ENCODE assay signal across 16 cellular contexts in the genomic region with DNA sequence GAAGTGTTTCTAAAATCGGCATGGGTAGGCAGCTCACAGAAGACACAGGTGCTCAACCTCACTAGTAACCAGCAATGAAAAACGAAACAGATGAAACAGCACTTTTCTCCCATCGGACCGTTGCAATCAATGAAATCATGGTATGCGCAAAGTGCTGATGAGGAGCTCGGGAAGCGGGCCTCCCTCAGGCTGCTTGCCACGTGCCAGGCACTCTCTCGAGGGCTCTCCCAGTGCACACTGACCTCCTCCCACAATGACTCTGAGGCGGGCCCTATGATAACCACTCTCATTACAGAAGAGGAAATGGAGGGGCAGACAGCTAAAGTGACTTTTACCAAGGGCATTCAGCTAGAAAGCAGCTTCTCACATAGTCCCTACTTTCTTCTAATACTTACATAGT.
"Had no signal": no experiment of that assay in that cellular context is flagged by ENCODE, and none has a peak within 500 bp of the region (broad histone marks: within the 10 kb centered on the region; RNA-seq: fewer than 3 reads in every experiment).

No MANE protein-coding gene starts in this region.

- H3K4me1 ChIP-seq: left lung, transverse colon had no signal

- H3K4me3 Mint-ChIP-seq: activated CD4-positive, alpha-beta memory T cell treated with anti-CD3 and anti-CD28 coated beads for 36 hours; activated CD8-positive, alpha-beta memory T cell treated with anti-CD3 and anti-CD28 coated beads, Interleukin-2, amount 10 ng/mL, durations not matched to agents 7 days and 5 days had no signal

- DNase-seq: activated CD4-positive, alpha-beta memory T cell treated with anti-CD3 and anti-CD28 coated beads for 36 hours; activated CD4-positive, alpha-beta T cell treated with anti-CD3 and anti-CD28 coated beads for 1 hour; activated CD8-positive, alpha-beta memory T cell treated with anti-CD3 and anti-CD28 coated beads, Interleukin-2, amount 10 ng/mL, durations not matched to agents 7 days and 5 days; activated effector memory CD4-positive, alpha-beta T cell treated with Interleukin-2 at 50 U/mL for 16 hours; activated naive CD4-positive, alpha-beta T cell treated with anti-CD3 and anti-CD28 coated beads, Interleukin-2, amount 50 U/mL, for 16 hours; activated T-cell treated with anti-CD3 and anti-CD28 coated beads, Interleukin-2, amount 50 U/mL, for 1 hour; dorsolateral prefrontal cortex; hippocampal formation; naive B cell; small intestine; stimulated activated CD4-positive, alpha-beta T cell treated with anti-CD3 and anti-CD28 coated beads, Interleukin-4, amount 100 ng/mL, for 4 hours; stimulated activated CD8-positive, alpha-beta memory T cell treated with anti-CD3 and anti-CD28 coated beads, Interleukin-4, amount 100 ng/mL, for 48 hours; stimulated activated naive CD8-positive, alpha-beta T cell treated with anti-CD3 and anti-CD28 coated beads, Interleukin-15, Interleukin-2, amounts not matched to agents 100 U/mL and 50 U/mL, for 24 hours; transverse colon had no signal

- H3K9me3 Mint-ChIP-seq: activated CD4-positive, alpha-beta memory T cell treated with anti-CD3 and anti-CD28 coated beads for 36 hours; naive B cell had no signal

- ATAC-seq: activated CD8-positive, alpha-beta memory T cell treated with anti-CD3 and anti-CD28 coated beads, Interleukin-2, amount 10 ng/mL, durations not matched to agents 7 days and 5 days; left lung; stimulated activated naive CD8-positive, alpha-beta T cell treated with anti-CD3 and anti-CD28 coated beads, Interleukin-15, Interleukin-2, amounts not matched to agents 100 U/mL and 50 U/mL, for 24 hours had no signal

- H3K27ac ChIP-seq: dorsolateral prefrontal cortex, left lung, transverse colon had no signal

- H3K27me3 ChIP-seq: adrenal gland, dorsolateral prefrontal cortex, left lung, transverse colon had no signal

- H3K27ac Mint-ChIP-seq: activated CD4-positive, alpha-beta memory T cell treated with anti-CD3 and anti-CD28 coated beads for 36 hours; activated CD8-positive, alpha-beta memory T cell treated with anti-CD3 and anti-CD28 coated beads, Interleukin-2, amount 10 ng/mL, durations not matched to agents 7 days and 5 days; naive B cell had no signal

- H3K4me3 ChIP-seq: adrenal gland, dorsolateral prefrontal cortex, left lung, transverse colon had no signal

- H3K9me3 ChIP-seq: adrenal gland, left lung, transverse colon had no signal

- H3K27me3 Mint-ChIP-seq: activated CD4-positive, alpha-beta memory T cell treated with anti-CD3 and anti-CD28 coated beads for 36 hours; activated CD8-positive, alpha-beta memory T cell treated with anti-CD3 and anti-CD28 coated beads, Interleukin-2, amount 10 ng/mL, durations not matched to agents 7 days and 5 days; naive B cell had no signal
